Comparison of ENCODE assay signal across 26 cellular contexts in genomic region chr5:151345187-151345807, GRCh38. TPM values are rescaled to one million over a fixed set of nuclear protein-coding genes. Genes with fewer than 3 reads are reported as not detected.
"Had no signal": no experiment of that assay in that cellular context is flagged by ENCODE, and none has a peak within 500 bp of the region (broad histone marks: within the 10 kb centered on the region; RNA-seq: fewer than 3 reads in every experiment).

No MANE protein-coding gene starts in this region.

- ATAC-seq: activated CD4-positive, CD25-positive, alpha-beta regulatory T cell treated with anti-CD3 and anti-CD28 coated beads, Interleukin-2, amount 50 U/mL, for 24 hours; left colon; right cardiac atrium; stimulated activated effector memory CD8-positive, alpha-beta T cell treated with anti-CD3 and anti-CD28 coated beads, Interleukin-12 subunit alpha, Interleukin-12 subunit beta, amount 100 ng/mL, for 72 hours; T-cell had no signal

- H3K4me1 Mint-ChIP-seq: activated naive CD4-positive, alpha-beta T cell treated with anti-CD3 and anti-CD28 coated beads, Interleukin-2, amount 50 U/mL, for 24 hours; stimulated activated effector memory CD8-positive, alpha-beta T cell treated with anti-CD3 and anti-CD28 coated beads, Interleukin-12 subunit alpha, Interleukin-12 subunit beta, amount 100 ng/mL, for 72 hours; T-cell had no signal

- H3K4me2 ChIP-seq: smooth muscle cell had no signal

- H3K36me3 ChIP-seq: adrenal gland, esophagus muscularis mucosa, heart right ventricle, stomach had no signal

- H3K27ac Mint-ChIP-seq: activated naive CD4-positive, alpha-beta T cell treated with anti-CD3 and anti-CD28 coated beads, Interleukin-2, amount 50 U/mL, for 24 hours; mesothelial cell of epicardium; nephron; stimulated activated effector memory CD8-positive, alpha-beta T cell treated with anti-CD3 and anti-CD28 coated beads, Interleukin-12 subunit alpha, Interleukin-12 subunit beta, amount 100 ng/mL, for 72 hours had no signal

- H3K4me3 Mint-ChIP-seq: activated naive CD4-positive, alpha-beta T cell treated with anti-CD3 and anti-CD28 coated beads, Interleukin-2, amount 50 U/mL, for 24 hours; mesothelial cell of epicardium; nephron; stimulated activated effector memory CD8-positive, alpha-beta T cell treated with anti-CD3 and anti-CD28 coated beads, Interleukin-12 subunit alpha, Interleukin-12 subunit beta, amount 100 ng/mL, for 72 hours; T-cell had no signal

- H3K9me3 ChIP-seq: adrenal gland, esophagus muscularis mucosa, heart right ventricle, stomach had no signal

- H3K4me3 ChIP-seq: adrenal gland, esophagus muscularis mucosa, heart right ventricle, lung, smooth muscle cell, stomach had no signal

- H3K36me3 Mint-ChIP-seq: activated naive CD4-positive, alpha-beta T cell treated with anti-CD3 and anti-CD28 coated beads, Interleukin-2, amount 50 U/mL, for 24 hours; mesothelial cell of epicardium; stimulated activated effector memory CD8-positive, alpha-beta T cell treated with anti-CD3 and anti-CD28 coated beads, Interleukin-12 subunit alpha, Interleukin-12 subunit beta, amount 100 ng/mL, for 72 hours; T-cell had no signal

- H3K27ac ChIP-seq: adrenal gland, esophagus muscularis mucosa, heart right ventricle, stomach had no signal

- H3K4me1 ChIP-seq: adrenal gland, stomach had no signal

- H3K9me3 Mint-ChIP-seq: activated naive CD4-positive, alpha-beta T cell treated with anti-CD3 and anti-CD28 coated beads, Interleukin-2, amount 50 U/mL, for 24 hours; mesothelial cell of epicardium; nephron; stimulated activated effector memory CD8-positive, alpha-beta T cell treated with anti-CD3 and anti-CD28 coated beads, Interleukin-12 subunit alpha, Interleukin-12 subunit beta, amount 100 ng/mL, for 72 hours; T-cell had no signal

- DNase-seq: activated CD8-positive, alpha-beta memory T cell treated with anti-CD3 and anti-CD28 coated beads for 24 hours; activated CD8-positive, alpha-beta memory T cell treated with anti-CD3 and anti-CD28 coated beads, Interleukin-2, amount 50 U/mL, for 48 hours; activated effector memory CD4-positive, alpha-beta T cell treated with Interleukin-2 at 50 U/mL for 16 hours; activated T-cell treated with anti-CD3 and anti-CD28 coated beads, Interleukin-2, amount 50 U/mL, for 48 hours; cerebellar nuclear complex; effector CD8-positive, alpha-beta T cell; heart right ventricle; left colon; nucleus accumbens; right cardiac atrium; stimulated activated CD4-positive, alpha-beta T cell treated with anti-CD3 and anti-CD28 coated beads, Interleukin-4, amount 100 ng/mL, for 24 hours; stomach; T-cell; trophoblast cell had no signal

RNA-seq across cellular contexts. Expression of gene SLC36A2, which starts 2.1 kb away (rescaled TPM):
- total RNA-seq: adrenal gland, bronchial epithelial cell, esophagus muscularis mucosa, left colon, lung, mesothelial cell of epicardium, posterior vena cava, right cardiac atrium, smooth muscle cell, stomach, T-cell, temporal lobe had no signal
- polyA plus RNA-seq: lung, smooth muscle cell, stomach had no signal

RNA-seq across cellular contexts. Expression of gene SLC36A3, which starts 41.7 kb away (rescaled TPM):
- total RNA-seq: adrenal gland, bronchial epithelial cell, esophagus muscularis mucosa, heart right ventricle, left colon, lung, mesothelial cell of epicardium, posterior vena cava, right cardiac atrium, smooth muscle cell, stomach, T-cell, temporal lobe had no signal
- polyA plus RNA-seq: adrenal gland, heart right ventricle, lung, right cardiac atrium, smooth muscle cell, stomach had no signal
